Comparison of ENCODE assay signal across 8 cellular contexts in the genomic region with DNA sequence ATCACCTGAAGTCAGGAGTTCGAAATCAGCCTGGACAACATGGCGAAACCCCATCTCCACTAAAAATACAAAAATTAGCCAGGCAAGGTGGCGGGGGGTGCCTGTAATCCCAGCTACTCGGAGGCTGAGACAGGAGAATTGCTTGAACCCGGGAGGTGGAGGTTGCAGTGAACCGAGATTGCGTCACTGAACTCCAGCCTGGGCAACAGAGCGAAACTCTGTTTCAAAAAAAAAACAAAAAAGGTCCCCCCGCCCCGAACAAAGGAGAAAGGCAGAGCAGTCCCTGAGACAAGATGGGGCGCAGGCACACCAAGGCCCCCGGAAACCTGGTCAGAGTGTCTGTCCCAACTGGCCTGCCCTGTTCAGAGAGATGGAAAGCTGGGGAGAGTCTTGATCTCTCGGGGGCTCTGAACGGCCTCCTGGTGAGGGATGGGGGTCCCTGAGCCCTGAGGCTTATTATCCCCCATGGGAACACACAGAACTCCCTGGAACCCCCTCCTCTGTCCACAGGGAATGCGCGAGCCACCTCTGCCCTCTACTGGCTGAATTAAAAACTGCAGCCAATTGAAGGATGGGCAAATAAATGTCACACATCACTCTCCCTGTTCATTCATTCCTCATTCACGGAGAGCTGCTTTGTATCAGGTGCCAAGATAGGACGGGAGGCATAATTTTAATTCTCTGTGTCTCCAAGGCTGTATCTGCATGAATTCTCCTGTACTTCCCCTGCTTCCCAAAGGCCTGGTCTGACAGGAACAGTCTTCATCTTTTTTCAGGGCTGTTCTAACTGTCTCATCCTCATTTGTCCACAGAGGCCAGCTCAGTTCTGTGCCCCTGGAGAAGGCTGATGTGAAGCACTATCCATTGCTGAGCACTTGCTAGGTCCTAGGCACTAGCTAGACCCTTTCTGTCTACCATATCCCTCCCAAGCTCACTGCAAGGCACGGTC. TPM values are rescaled to one million over a fixed set of nuclear protein-coding genes. Genes with fewer than 3 reads are reported as not detected.
DNase-seq lines count a peak whose midpoint lies in the region; TF ChIP-seq lines count a peak whose summit lies in the region.

No MANE protein-coding gene starts in this region.

- H3K4me3 ChIP-seq in cardiac muscle cell (no peak overlapping the region), sigmoid colon (no peak overlapping the region)

- H3K27me3 ChIP-seq in cardiac muscle cell (no peaks in the 10 kb centered on the region), sigmoid colon (no peaks in the 10 kb centered on the region)

- intact Hi-C loops in sigmoid colon (cut with DNase I), result no loop called here

- WGBS in sigmoid colon, 2 donors, result 52 to 64% methylated on average over 19 of the region's 19 CpGs

- H3K27ac ChIP-seq in cardiac muscle cell (no peak overlapping the region), sigmoid colon (no peak overlapping the region)

- DNase-seq in SKM-1 treated with dmso at 0.1 percent for 144 hours (lab: John Stamatoyannopoulos, UW; ENCODE audit: unreplicated experiment) (peak; percentile 11), SKM-1 (lab: John Stamatoyannopoulos, UW; ENCODE audit: unreplicated experiment) (no peak), KG1 (lab: John Stamatoyannopoulos, UW) (peak; percentile 26), cardiac muscle cell (ENCODE audit: low read depth in 1 of 2, low spot score in 1 of 2) (peak; percentile 21 to 49), sigmoid colon (no peak), OCI-M2 (lab: John Stamatoyannopoulos, UW; ENCODE audit: unreplicated experiment) (no peak), SHP77 (lab: John Stamatoyannopoulos, UW) (no peak)
- peak; percentile 25 for DNase-seq in activated T-cell treated with anti-CD3 and anti-CD28 coated beads, Interleukin-2, amount 50 U/mL, for 1 hour

- H3K4me1 ChIP-seq in cardiac muscle cell (ENCODE audit: low read depth) (peaks cover 6% of the 10 kb centered on the region), sigmoid colon (no peaks in the 10 kb centered on the region)

- no peak for TF ChIP-seq POLR2A in sigmoid colon (IDR thresholded peaks at IDR 0.05)

- TF ChIP-seq CTCF in cardiac muscle cell (IDR thresholded peaks at IDR 0.05; ENCODE audit: low read depth, low read length) (peak; percentile 85), sigmoid colon (IDR thresholded peaks at IDR 0.05) (peak in 3 of 4 experiments; percentile 34 to 79 (median 40))

- no peaks in the 10 kb centered on the region for H3K36me3 ChIP-seq in cardiac muscle cell
- no peaks in the 10 kb centered on the region for H3K36me3 ChIP-seq in sigmoid colon

- no peaks in the 10 kb centered on the region for H3K9me3 ChIP-seq in cardiac muscle cell (ENCODE audit: low read depth)
- H3K9me3 ChIP-seq in sigmoid colon, result no peaks in the 10 kb centered on the region

- no peak for TF ChIP-seq EP300 in sigmoid colon (IDR thresholded peaks at IDR 0.05)

RNA-seq across cellular contexts. Expression of a gene that starts 28.9 kb away (rescaled TPM):
- total RNA-seq in cardiac muscle cell, result 5.1 and 5.6 TPM in 2 replicates
- polyA plus RNA-seq in cardiac muscle cell, result 1.9 and 3.4 TPM in 2 replicates
- total RNA-seq in sigmoid colon, result not detected
- under 1 TPM in 2 of 3 donors, not detected in 1; 0.23 to 0.31 TPM for polyA plus RNA-seq in sigmoid colon

RNA-seq across cellular contexts. Expression of a gene that starts 55.2 kb away (rescaled TPM):
- total RNA-seq in cardiac muscle cell (74.4 and 80.2 TPM in 2 replicates), sigmoid colon (100 to 1,000 TPM in 1 of 4 donors, 10 to 100 TPM in 3; 63.2 to 109 (median 75.7) TPM)
- polyA plus RNA-seq in cardiac muscle cell (82.4 and 112 TPM in 2 replicates), sigmoid colon (100 to 1,000 TPM; 170 to 323 (median 199) TPM)

Comparison
In these comparisons a context has a peak if more than half of its experiments do, and no peak if none do; other contexts are left out.
1. DNase-seq: peak in SKM-1 treated with dmso at 0.1 percent for 144 hours (single experiment), KG1 (single experiment), activated T-cell treated with anti-CD3 and anti-CD28 coated beads, Interleukin-2, amount 50 U/mL, for 1 hour (single experiment) and cardiac muscle cell (2 of 2); none in SKM-1 (single experiment), sigmoid colon (single experiment), OCI-M2 (single experiment) and SHP77 (0 of 2).